ENCODE assay signal across 14 cellular contexts in genomic region chr6:146301760-146302159, GRCh38.
DNase-seq lines count a peak whose midpoint lies in the region; ATAC-seq and TF ChIP-seq lines count a peak whose summit lies in the region.
"Had no signal": no experiment of that assay in that cellular context is flagged by ENCODE, and none has a peak within 500 bp of the region (broad histone marks: within the 10 kb centered on the region; RNA-seq: fewer than 3 reads in every experiment).

No MANE protein-coding gene starts in this region.

- no peaks in the 10 kb centered on the region for H3K9me3 ChIP-seq in mammary epithelial cell (replicated peaks; ENCODE audit: insufficient read depth, low read length)
- H3K9me3 ChIP-seq: BLaER1 treated with 17β-estradiol and CSF1 and Interleukin-3, amounts not matched to agents 10 nM and 100 nM had no signal

- DNase-seq in MCF 10A (ENCODE audit: unreplicated experiment) (peak; percentile 18), mammary epithelial cell (no peak), renal cortical epithelial cell (ENCODE audit: low read depth) (peak; percentile 15), Right ventricle myocardium superior (no peak)
- DNase-seq: Calu3; CD8-positive, alpha-beta T cell; DMS79 treated with DMSO at 0.1 percent for 48 hours; GF-D8; H9 had no signal

- whole genome bisulfite sequencing in mammary epithelial cell (ENCODE audit: low coverage, missing lambda C conversion rate): 72% methylated on average over 3 of the region's 3 CpGs

- H3K4me2 ChIP-seq in mammary epithelial cell (ENCODE audit: insufficient read depth, low read depth, low read length): no peak overlapping the region

- BruUV-seq in MCF 10A (replicated peaks; lab: Mats Ljungman, UMichigan) (no TSS peak), mammary epithelial cell (replicated peaks; lab: Mats Ljungman, UMichigan) (no TSS peak)

- in situ Hi-C loops in mammary epithelial cell (cut with MboI; ENCODE audit: low sequenced_read_pairs in 2 of 2): no loop called here

- POLR2A ChIA-PET in MCF 10A (lab: Yijun Ruan, JAX): interaction anchor here (0.6 kb wide), 1 partner anchor 20 kb away, joined by 4 read pairs; no protein-coding TSS in a partner anchor

- H3K4me1 Mint-ChIP-seq in MCF 10A (ENCODE audit: insufficient read depth, unreplicated experiment): no peaks in the 10 kb centered on the region
- H3K4me1 Mint-ChIP-seq: B cell had no signal

- H3K79me2 ChIP-seq in mammary epithelial cell (ENCODE audit: insufficient read depth, low read length): no peaks in the 10 kb centered on the region

- TF ChIP-seq CTCF in MCF 10A (IDR thresholded peaks at IDR 0.05; ENCODE audit: unreplicated experiment) (no peak), mammary epithelial cell (conservative IDR thresholded peaks at IDR 0.05 in 1 of 2, IDR thresholded peaks at IDR 0.05 in 1 of 2; ENCODE audit: extremely low read depth in 1 of 2, insufficient read depth in 1 of 2, low read depth in 1 of 2, low read length in 2 of 2) (no peak), VCaP (conservative IDR thresholded peaks at IDR 0.05) (no peak)

- CTCF ChIA-PET in MCF 10A (lab: Yijun Ruan, JAX) (no interaction called here), mammary epithelial cell (lab: Charles Lee; ENCODE audit: low non-redundant PET) (no interaction called here)

- H3K9me3 Mint-ChIP-seq in MCF 10A (ENCODE audit: unreplicated experiment): no peaks in the 10 kb centered on the region
- H3K9me3 Mint-ChIP-seq: CD8-positive, alpha-beta T cell; H9 had no signal

- no peaks in the 10 kb centered on the region for H4K20me1 ChIP-seq in mammary epithelial cell (ENCODE audit: insufficient read depth, low read length)
- H4K20me1 ChIP-seq: BLaER1 treated with 17β-estradiol and CSF1 and Interleukin-3, amounts not matched to agents 10 nM and 100 nM had no signal

- no peak overlapping the region for H2AFZ ChIP-seq in mammary epithelial cell (ENCODE audit: low read depth, low read length)

- intact Hi-C loops in MCF 10A (cut with micrococcal nuclease): no loop called here
- intact Hi-C loops in mammary epithelial cell (cut with micrococcal nuclease): no loop called here
- intact Hi-C loops in Right ventricle myocardium superior (cut with DNase I): no loop called here

- H3K36me3 Mint-ChIP-seq in MCF 10A (ENCODE audit: insufficient read depth, unreplicated experiment): no peaks in the 10 kb centered on the region
- H3K36me3 Mint-ChIP-seq: CD8-positive, alpha-beta T cell had no signal

- dilution Hi-C loops in mammary epithelial cell (cut with HindIII; ENCODE audit: low sequenced_read_pairs): no loop called here

- no peak overlapping the region for H3K27ac Mint-ChIP-seq in MCF 10A (ENCODE audit: low read depth, unreplicated experiment)
- H3K27ac Mint-ChIP-seq: B cell; CD8-positive, alpha-beta T cell had no signal

- ATAC-seq in GM19467 (IDR thresholded peaks at IDR 0.05; ENCODE audit: unreplicated experiment) (no peak), Right ventricle myocardium superior (ENCODE audit: poor library complexity) (no peak)
- ATAC-seq: CD8-positive, alpha-beta T cell; HepG2 had no signal

- H3K9ac ChIP-seq in mammary epithelial cell (ENCODE audit: insufficient read depth, low read length): no peak overlapping the region
- H3K9ac ChIP-seq: BLaER1 treated with 17β-estradiol and CSF1 and Interleukin-3, amounts not matched to agents 10 nM and 100 nM had no signal

- H3K27me3 Mint-ChIP-seq in MCF 10A (ENCODE audit: insufficient read depth, unreplicated experiment): no peaks in the 10 kb centered on the region
- H3K27me3 Mint-ChIP-seq: B cell had no signal

- H3K4me3 ChIP-seq in mammary epithelial cell (replicated peaks in 1 of 3; ENCODE audit: insufficient read depth in 1 of 3, low read depth in 2 of 3, low read length in 3 of 3): no peak overlapping the region
- H3K4me3 ChIP-seq: BLaER1 treated with 17β-estradiol and CSF1 and Interleukin-3, amounts not matched to agents 10 nM and 100 nM had no signal

- H3K4me3 Mint-ChIP-seq in MCF 10A (ENCODE audit: unreplicated experiment): no peak overlapping the region
- H3K4me3 Mint-ChIP-seq: B cell; CD8-positive, alpha-beta T cell; H9 had no signal

- no peaks in the 10 kb centered on the region for H3K27me3 ChIP-seq in mammary epithelial cell (ENCODE audit: insufficient read depth, low read length)
- H3K27me3 ChIP-seq: BLaER1 treated with 17β-estradiol and CSF1 and Interleukin-3, amounts not matched to agents 10 nM and 100 nM had no signal

- H3K36me3 ChIP-seq in mammary epithelial cell (ENCODE audit: insufficient read depth, low read length): no peaks in the 10 kb centered on the region
- H3K36me3 ChIP-seq: BLaER1 treated with 17β-estradiol and CSF1 and Interleukin-3, amounts not matched to agents 10 nM and 100 nM had no signal

- no peaks in the 10 kb centered on the region for H3K4me1 ChIP-seq in mammary epithelial cell (ENCODE audit: insufficient read depth, low read length)

- H3K27ac ChIP-seq in mammary epithelial cell (ENCODE audit: insufficient read depth, low read depth, low read length) (no peak overlapping the region), VCaP (peak overlapping the region; percentile 86; the same call in 1 of the 2 replicates)
- H3K27ac ChIP-seq: BLaER1 treated with 17β-estradiol and CSF1 and Interleukin-3, amounts not matched to agents 10 nM and 100 nM had no signal

Comparison
In these comparisons a context has a peak if more than half of its experiments do, and no peak if none do; other contexts are left out.
1. DNase-seq: peak in MCF 10A (single experiment) and renal cortical epithelial cell (single experiment); none in mammary epithelial cell (single experiment) and Right ventricle myocardium superior (single experiment).